2 cellular contexts compared by ENCODE assay signal in the genomic region with DNA sequence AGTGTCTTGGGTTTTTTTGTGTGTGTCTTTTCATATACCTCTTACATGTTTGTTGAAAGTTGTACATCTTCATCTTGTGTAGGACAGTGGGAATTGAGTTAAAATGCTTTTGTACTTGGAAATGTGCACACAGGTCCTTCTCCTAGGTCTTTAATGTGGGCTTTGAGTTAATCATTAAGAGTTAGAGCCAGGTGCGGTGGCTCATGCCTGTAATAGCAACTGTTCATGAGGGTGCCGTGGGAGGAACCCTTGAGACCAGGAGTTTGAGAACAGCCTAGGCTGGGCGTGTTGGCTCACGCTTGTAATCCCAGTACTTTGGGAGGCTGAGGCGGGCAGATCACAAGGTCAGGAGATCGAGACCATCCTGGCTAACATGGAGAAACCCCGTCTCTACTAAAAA.
TF ChIP-seq lines count a peak whose summit lies in the region.

No MANE protein-coding gene starts in this region.

TF ChIP-seq in GM12878, 131 proteins besides CTCF, POLR2A, EP300 and RAD21 (continues in another document):
- TF ChIP-seq ZBED1 (IDR thresholded peaks at IDR 0.05; ENCODE audit: borderline replicate concordance) (no peak), ZBTB33 (IDR thresholded peaks at IDR 0.05) (no peak), ZNF24 (IDR thresholded peaks at IDR 0.05) (no peak), SREBF2 (IDR thresholded peaks at IDR 0.05; ENCODE audit: low read length) (no peak), IKZF1 (conservative IDR thresholded peaks at IDR 0.05) (peak; percentile 57), BACH1 (IDR thresholded peaks at IDR 0.05; ENCODE audit: borderline replicate concordance) (no peak), MEF2A (IDR thresholded peaks at IDR 0.05; ENCODE audit: insufficient read depth, low read depth, low read length) (no peak), PML (IDR thresholded peaks at IDR 0.05; ENCODE audit: low read length) (no peak), WRNIP1 (IDR thresholded peaks at IDR 0.05; ENCODE audit: borderline replicate concordance, low read depth, low read length) (no peak), ETV6 (conservative IDR thresholded peaks at IDR 0.05 in 1 of 2, IDR thresholded peaks at IDR 0.05 in 1 of 2; ENCODE audit: borderline replicate concordance in 1 of 2, low read depth in 1 of 2) (no peak), ZZZ3 (IDR thresholded peaks at IDR 0.05; ENCODE audit: control insufficient read depth, insufficient read length, low read depth) (no peak), POLR2AphosphoS5 (IDR thresholded peaks at IDR 0.05; ENCODE audit: low read length) (no peak), TCF3 (IDR thresholded peaks at IDR 0.05; ENCODE audit: borderline replicate concordance, insufficient read depth, low read depth, low read length) (no peak), PAX5 (IDR thresholded peaks at IDR 0.05; ENCODE audit: borderline replicate concordance, low read depth, low read length) (no peak), NR2F1 (conservative IDR thresholded peaks at IDR 0.05) (no peak), POLR2AphosphoS2 (IDR thresholded peaks at IDR 0.05; ENCODE audit: low read depth, low read length) (no peak), LARP7 (IDR thresholded peaks at IDR 0.05) (no peak)
- TF ChIP-seq, protein P1, sequence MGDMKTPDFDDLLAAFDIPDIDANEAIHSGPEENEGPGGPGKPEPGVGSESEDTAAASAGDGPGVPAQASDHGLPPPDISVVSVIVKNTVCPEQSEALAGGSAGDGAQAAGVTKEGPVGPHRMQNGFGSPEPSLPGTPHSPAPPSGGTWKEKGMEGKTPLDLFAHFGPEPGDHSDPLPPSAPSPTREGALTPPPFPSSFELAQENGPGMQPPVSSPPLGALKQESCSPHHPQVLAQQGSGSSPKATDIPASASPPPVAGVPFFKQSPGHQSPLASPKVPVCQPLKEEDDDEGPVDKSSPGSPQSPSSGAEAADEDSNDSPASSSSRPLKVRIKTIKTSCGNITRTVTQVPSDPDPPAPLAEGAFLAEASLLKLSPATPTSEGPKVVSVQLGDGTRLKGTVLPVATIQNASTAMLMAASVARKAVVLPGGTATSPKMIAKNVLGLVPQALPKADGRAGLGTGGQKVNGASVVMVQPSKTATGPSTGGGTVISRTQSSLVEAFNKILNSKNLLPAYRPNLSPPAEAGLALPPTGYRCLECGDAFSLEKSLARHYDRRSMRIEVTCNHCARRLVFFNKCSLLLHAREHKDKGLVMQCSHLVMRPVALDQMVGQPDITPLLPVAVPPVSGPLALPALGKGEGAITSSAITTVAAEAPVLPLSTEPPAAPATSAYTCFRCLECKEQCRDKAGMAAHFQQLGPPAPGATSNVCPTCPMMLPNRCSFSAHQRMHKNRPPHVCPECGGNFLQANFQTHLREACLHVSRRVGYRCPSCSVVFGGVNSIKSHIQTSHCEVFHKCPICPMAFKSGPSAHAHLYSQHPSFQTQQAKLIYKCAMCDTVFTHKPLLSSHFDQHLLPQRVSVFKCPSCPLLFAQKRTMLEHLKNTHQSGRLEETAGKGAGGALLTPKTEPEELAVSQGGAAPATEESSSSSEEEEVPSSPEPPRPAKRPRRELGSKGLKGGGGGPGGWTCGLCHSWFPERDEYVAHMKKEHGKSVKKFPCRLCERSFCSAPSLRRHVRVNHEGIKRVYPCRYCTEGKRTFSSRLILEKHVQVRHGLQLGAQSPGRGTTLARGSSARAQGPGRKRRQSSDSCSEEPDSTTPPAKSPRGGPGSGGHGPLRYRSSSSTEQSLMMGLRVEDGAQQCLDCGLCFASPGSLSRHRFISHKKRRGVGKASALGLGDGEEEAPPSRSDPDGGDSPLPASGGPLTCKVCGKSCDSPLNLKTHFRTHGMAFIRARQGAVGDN (IDR thresholded peaks at IDR 0.05): peak; percentile 26; the same call in 1 of the 2 replicates
- TF ChIP-seq, protein P2, sequence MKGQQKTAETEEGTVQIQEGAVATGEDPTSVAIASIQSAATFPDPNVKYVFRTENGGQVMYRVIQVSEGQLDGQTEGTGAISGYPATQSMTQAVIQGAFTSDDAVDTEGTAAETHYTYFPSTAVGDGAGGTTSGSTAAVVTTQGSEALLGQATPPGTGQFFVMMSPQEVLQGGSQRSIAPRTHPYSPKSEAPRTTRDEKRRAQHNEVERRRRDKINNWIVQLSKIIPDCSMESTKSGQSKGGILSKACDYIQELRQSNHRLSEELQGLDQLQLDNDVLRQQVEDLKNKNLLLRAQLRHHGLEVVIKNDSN (IDR thresholded peaks at IDR 0.05; ENCODE audit: borderline replicate concordance, extremely low read length, insufficient read depth, low read depth, low read length): no peak

TF ChIP-seq in WTC11, 78 proteins besides CTCF, POLR2A, EP300 and RAD21:
- no peak for TF ChIP-seq ZNF317 (CRISPR knock-in tag; IDR thresholded peaks at IDR 0.05; ENCODE audit: borderline replicate concordance, low read depth)
- TF ChIP-seq TEAD1 (CRISPR knock-in tag; IDR thresholded peaks at IDR 0.05): no peak
- no peak for TF ChIP-seq JUN (CRISPR knock-in tag; IDR thresholded peaks at IDR 0.05)
- TF ChIP-seq CDX4 (CRISPR knock-in tag; IDR thresholded peaks at IDR 0.05; ENCODE audit: borderline replicate concordance): no peak
- no peak for TF ChIP-seq ELF4 (CRISPR knock-in tag; IDR thresholded peaks at IDR 0.05; ENCODE audit: low read depth)
- TF ChIP-seq, protein P3, sequence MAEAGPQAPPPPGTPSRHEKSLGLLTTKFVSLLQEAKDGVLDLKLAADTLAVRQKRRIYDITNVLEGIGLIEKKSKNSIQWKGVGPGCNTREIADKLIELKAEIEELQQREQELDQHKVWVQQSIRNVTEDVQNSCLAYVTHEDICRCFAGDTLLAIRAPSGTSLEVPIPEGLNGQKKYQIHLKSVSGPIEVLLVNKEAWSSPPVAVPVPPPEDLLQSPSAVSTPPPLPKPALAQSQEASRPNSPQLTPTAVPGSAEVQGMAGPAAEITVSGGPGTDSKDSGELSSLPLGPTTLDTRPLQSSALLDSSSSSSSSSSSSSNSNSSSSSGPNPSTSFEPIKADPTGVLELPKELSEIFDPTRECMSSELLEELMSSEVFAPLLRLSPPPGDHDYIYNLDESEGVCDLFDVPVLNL (CRISPR knock-in tag; IDR thresholded peaks at IDR 0.05; ENCODE audit: borderline replicate concordance, low read depth): no peak
- TF ChIP-seq ZNF425 (CRISPR knock-in tag; conservative IDR thresholded peaks at IDR 0.05): no peak
- TF ChIP-seq FOXP1 (CRISPR knock-in tag; IDR thresholded peaks at IDR 0.05; ENCODE audit: borderline replicate concordance): no peak
